ENCODE assay signal across 15 cellular contexts in the genomic region with DNA sequence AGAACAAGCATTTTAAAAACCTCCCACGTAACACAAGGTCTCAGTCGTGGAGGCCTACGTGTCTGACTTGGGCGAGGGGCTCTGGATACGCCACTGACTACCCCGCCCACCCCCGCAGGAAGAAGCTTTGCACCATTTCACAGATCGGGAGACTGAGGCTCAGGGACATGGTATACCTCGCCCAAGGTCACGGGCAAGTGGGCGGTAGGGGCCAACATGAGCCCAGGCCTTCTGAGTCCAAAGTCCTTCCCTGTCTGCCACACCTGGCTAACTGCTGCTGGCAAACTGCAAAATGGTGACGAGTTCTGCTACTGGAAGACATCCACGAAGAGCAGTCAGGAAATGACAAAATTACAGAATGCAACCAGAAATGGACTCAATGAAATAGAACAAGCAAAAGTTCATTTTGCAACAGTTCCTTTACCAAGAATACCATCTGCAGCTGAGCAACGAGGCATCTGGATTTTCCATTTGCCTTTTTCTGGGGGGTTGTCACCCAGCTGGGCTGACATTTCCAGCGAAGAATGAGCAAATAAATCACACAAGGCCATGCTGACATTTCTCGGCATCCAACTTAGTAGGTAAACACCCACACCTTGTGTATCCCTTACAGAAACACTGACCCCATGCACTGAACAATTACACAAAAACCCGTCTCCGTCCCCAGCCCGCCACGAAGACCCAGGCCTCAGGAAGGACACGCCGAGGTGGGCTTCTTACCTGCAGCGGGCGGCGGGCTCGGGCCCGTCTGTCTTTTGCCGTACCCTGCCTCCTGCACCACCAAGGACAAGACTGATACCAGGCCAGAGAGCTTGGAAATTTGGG.
DNase-seq lines count a peak whose midpoint lies in the region; ATAC-seq and TF ChIP-seq lines count a peak whose summit lies in the region.
"Had no signal": no experiment of that assay in that cellular context is flagged by ENCODE, and none has a peak within 500 bp of the region (broad histone marks: within the 10 kb centered on the region; RNA-seq: fewer than 3 reads in every experiment).

No MANE protein-coding gene starts in this region.

- 77% methylated on average over 15 of the region's 28 CpGs for WGBS in SK-N-SH (ENCODE audit: low lambda C conversion rate)
- 50 to 52% methylated on average over 24 to 28 of the region's 28 CpGs for WGBS in thyroid gland, 2 donors
- 88 to 91% methylated on average over 26 to 28 of the region's 28 CpGs for WGBS in lower leg skin, 2 donors

- POLR2A ChIA-PET in SK-N-SH (lab: Yijun Ruan, JAX), result interaction anchor here (1.2 to 1.4 kb wide), 2 partner anchors 19 to 70 kb away, joined by 3 to 4 read pairs; a partner anchor contains a TSS

- TF ChIP-seq CTCF in SK-N-SH (IDR thresholded peaks at IDR 0.05) (no peak), nephron (IDR thresholded peaks at IDR 0.05; ENCODE audit: unreplicated experiment in 3 of 3) (no peak), thyroid gland (IDR thresholded peaks at IDR 0.05) (no peak), lower leg skin (IDR thresholded peaks at IDR 0.05) (no peak), breast epithelium (IDR thresholded peaks at IDR 0.05) (no peak)

- CTCF ChIA-PET in SK-N-SH (lab: Yijun Ruan, JAX), result interaction anchor here (0.7 to 5.8 kb wide), 10 partner anchors 22 to 1055 kb away, joined by 3 to 35 read pairs (median 3); a partner anchor contains a TSS

- no peak for ATAC-seq in SK-N-SH treated with all-trans-retinoic acid at 6 μM for 48 hours
- ATAC-seq: CD8-positive, alpha-beta T cell had no signal

- no peak overlapping the region for H2AFZ ChIP-seq in SK-N-SH (ENCODE audit: low read depth)

- H3K4me1 ChIP-seq in SK-N-SH (ENCODE audit: control insufficient read depth in 1 of 2, insufficient read depth in 2 of 2, low read depth in 1 of 2, low read length in 1 of 2) (peaks cover 9 to 33% of the 10 kb centered on the region in 2 experiments; a peak in 3 of 4 replicates), thyroid gland (peaks cover 28 to 29% of the 10 kb centered on the region in 2 donors), breast epithelium (no peaks in the 10 kb centered on the region)
- H3K4me1 ChIP-seq: vagina had no signal

- H3K9ac ChIP-seq in SK-N-SH, result no peak overlapping the region

- no peaks in the 10 kb centered on the region for H3K9me2 ChIP-seq in SK-N-SH

- no peak for TF ChIP-seq EP300 in SK-N-SH (IDR thresholded peaks at IDR 0.05; ENCODE audit: borderline replicate concordance in 1 of 2, low read depth in 1 of 2, low read length in 1 of 2)

- peak overlapping the region; percentile 82 to 91 (median 91) for H3K27ac Mint-ChIP-seq in nephron
- H3K27ac Mint-ChIP-seq: CD8-positive, alpha-beta T cell; T-helper 2 cell treated with Interferon-gamma antibody and Interleukin-4, amounts not matched to agents 5 μg/mL and 100 μg/mL, for 36 hours had no signal

- H3K9me3 ChIP-seq in SK-N-SH (no peaks in the 10 kb centered on the region), thyroid gland (no peaks in the 10 kb centered on the region), breast epithelium (no peaks in the 10 kb centered on the region)
- H3K9me3 ChIP-seq: vagina had no signal

- H3K4me1 Mint-ChIP-seq in nephron, result peaks cover 24% of the 10 kb centered on the region

- H3K79me2 ChIP-seq in SK-N-SH (ENCODE audit: insufficient read depth), result no peaks in the 10 kb centered on the region

- no peaks in the 10 kb centered on the region for H3K36me3 Mint-ChIP-seq in nephron (ENCODE audit: low read depth)

- H3K4me3 Mint-ChIP-seq in nephron, result peak overlapping the region; percentile 29 to 69 (median 61)
- H3K4me3 Mint-ChIP-seq: CD8-positive, alpha-beta T cell; T-helper 2 cell treated with Interferon-gamma antibody and Interleukin-4, amounts not matched to agents 5 μg/mL and 100 μg/mL, for 36 hours had no signal

- H3K27ac ChIP-seq in SK-N-SH (ENCODE audit: low read depth in 2 of 2, low read length in 1 of 2) (peak overlapping the region in 1 of 2 experiments; percentile 97; a peak in 2 of 4 replicates), caudate nucleus (ENCODE audit: low read depth, low read length) (peak overlapping the region; percentile 21), thyroid gland (peak overlapping the region; percentile 74 to 91 (median 81)), breast epithelium (no peak overlapping the region)
- H3K27ac ChIP-seq: vagina had no signal

- peak overlapping the region; percentile 39; the same call in 1 of the 2 replicates for H3K4me2 ChIP-seq in SK-N-SH

- H4K20me1 ChIP-seq in SK-N-SH (ENCODE audit: insufficient read depth), result no peaks in the 10 kb centered on the region

- peaks cover 13% of the 10 kb centered on the region for H3K27me3 Mint-ChIP-seq in nephron (ENCODE audit: low read depth)

- no peaks in the 10 kb centered on the region for H3F3A ChIP-seq in SK-N-SH (replicated peaks; ENCODE audit: insufficient read depth)

- TF ChIP-seq POLR2A in thyroid gland (IDR thresholded peaks at IDR 0.05) (no peak), lower leg skin (IDR thresholded peaks at IDR 0.05) (no peak), breast epithelium (IDR thresholded peaks at IDR 0.05) (no peak)

- peak; percentile 52 for DNase-seq in SK-N-SH
- DNase-seq in caudate nucleus (lab: John Stamatoyannopoulos, UW), result no peak
- peak; percentile 20 to 47 for DNase-seq in thyroid gland
- DNase-seq in lower leg skin (ENCODE audit: low spot score in 2 of 2), result no peak
- no peak for DNase-seq in breast epithelium (ENCODE audit: low spot score in 2 of 2)
- DNase-seq in stimulated activated CD4-positive, alpha-beta T cell treated with anti-CD3 and anti-CD28 coated beads, Interleukin-2, amount 100 ng/mL, for 48 hours, result no peak
- DNase-seq: activated CD4-positive, CD25-positive, alpha-beta regulatory T cell treated with anti-CD3 and anti-CD28 coated beads, Interleukin-2, amount 50 U/mL, for 72 hours; activated naive CD4-positive, alpha-beta T cell treated with anti-CD3 and anti-CD28 coated beads, Interleukin-2, amount 50 U/mL, for 16 hours; CD8-positive, alpha-beta T cell; SIG-M5; stimulated activated naive CD4-positive, alpha-beta T cell treated with Interleukin-2 at 50 U/mL for 16 hours had no signal

- no peaks in the 10 kb centered on the region for H3K36me3 ChIP-seq in SK-N-SH (replicated peaks in 1 of 2; ENCODE audit: control insufficient read depth in 1 of 2, insufficient read depth in 2 of 2, low read length in 1 of 2)
- peaks cover 8% of the 10 kb centered on the region in 2 donors for H3K36me3 ChIP-seq in thyroid gland
- H3K36me3 ChIP-seq in breast epithelium, result no peaks in the 10 kb centered on the region
- H3K36me3 ChIP-seq: vagina had no signal

- H3K4me3 ChIP-seq in SK-N-SH (ENCODE audit: low read depth in 2 of 2, low read length in 1 of 2) (peak overlapping the region in 1 of 2 experiments; percentile 29; a peak in 2 of 4 replicates), thyroid gland (replicated peaks in 1 of 3) (no peak overlapping the region), lower leg skin (ENCODE audit: low read depth, poor library complexity, severe bottlenecking) (no peak overlapping the region), breast epithelium (no peak overlapping the region)
- H3K4me3 ChIP-seq: vagina had no signal

- H3K9me3 Mint-ChIP-seq in nephron, result no peaks in the 10 kb centered on the region
- H3K9me3 Mint-ChIP-seq: CD8-positive, alpha-beta T cell; T-helper 2 cell treated with Interferon-gamma antibody and Interleukin-4, amounts not matched to agents 5 μg/mL and 100 μg/mL, for 36 hours had no signal

- H3K27me3 ChIP-seq in SK-N-SH (ENCODE audit: insufficient read depth), result no peaks in the 10 kb centered on the region
- H3K27me3 ChIP-seq in thyroid gland, result no peaks in the 10 kb centered on the region
- H3K27me3 ChIP-seq in breast epithelium, result no peaks in the 10 kb centered on the region
- H3K27me3 ChIP-seq: vagina had no signal

- no peak for TF ChIP-seq RAD21 in SK-N-SH (IDR thresholded peaks at IDR 0.05; ENCODE audit: low read length)

- intact Hi-C loops in thyroid gland (cut with DNase I) (no loop called here), lower leg skin (cut with DNase I; ENCODE audit: low total_unique reads) (no loop called here), breast epithelium (cut with DNase I; ENCODE audit: low total_unique reads) (no loop called here)

TF ChIP-seq in SK-N-SH, 30 proteins besides CTCF, POLR2A, EP300 and RAD21:
- TF ChIP-seq POLR2AphosphoS5 (IDR thresholded peaks at IDR 0.05; ENCODE audit: low read depth, low read length) (no peak), FOXJ3 (CRISPR knock-in tag; IDR thresholded peaks at IDR 0.05) (no peak), MEF2A (IDR thresholded peaks at IDR 0.05; ENCODE audit: borderline replicate concordance, low read depth) (no peak), ELF1 (IDR thresholded peaks at IDR 0.05) (no peak)

TF ChIP-seq in SK-N-SH treated with all-trans-retinoic acid at 6 μM for 48 hours, 23 proteins besides CTCF, POLR2A, EP300 and RAD21 (continues in another document):
- TF ChIP-seq, protein P1, sequence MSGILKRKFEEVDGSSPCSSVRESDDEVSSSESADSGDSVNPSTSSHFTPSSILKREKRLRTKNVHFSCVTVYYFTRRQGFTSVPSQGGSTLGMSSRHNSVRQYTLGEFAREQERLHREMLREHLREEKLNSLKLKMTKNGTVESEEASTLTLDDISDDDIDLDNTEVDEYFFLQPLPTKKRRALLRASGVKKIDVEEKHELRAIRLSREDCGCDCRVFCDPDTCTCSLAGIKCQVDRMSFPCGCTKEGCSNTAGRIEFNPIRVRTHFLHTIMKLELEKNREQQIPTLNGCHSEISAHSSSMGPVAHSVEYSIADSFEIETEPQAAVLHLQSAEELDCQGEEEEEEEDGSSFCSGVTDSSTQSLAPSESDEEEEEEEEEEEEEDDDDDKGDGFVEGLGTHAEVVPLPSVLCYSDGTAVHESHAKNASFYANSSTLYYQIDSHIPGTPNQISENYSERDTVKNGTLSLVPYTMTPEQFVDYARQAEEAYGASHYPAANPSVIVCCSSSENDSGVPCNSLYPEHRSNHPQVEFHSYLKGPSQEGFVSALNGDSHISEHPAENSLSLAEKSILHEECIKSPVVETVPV (CRISPR knock-in tag; IDR thresholded peaks at IDR 0.05), result no peak
- TF ChIP-seq ZFP30 (CRISPR knock-in tag; IDR thresholded peaks at IDR 0.05), result no peak
- no peak for TF ChIP-seq ZNF8 (CRISPR knock-in tag; IDR thresholded peaks at IDR 0.05)
- no peak for TF ChIP-seq CSDC2 (CRISPR knock-in tag; IDR thresholded peaks at IDR 0.05)
- no peak for TF ChIP-seq TCF4 (CRISPR knock-in tag; IDR thresholded peaks at IDR 0.05; ENCODE audit: borderline replicate concordance)
- no peak for TF ChIP-seq ISL1 (CRISPR knock-in tag; IDR thresholded peaks at IDR 0.05)
- no peak for TF ChIP-seq ESRRG (CRISPR knock-in tag; IDR thresholded peaks at IDR 0.05)
- TF ChIP-seq ARNTL (CRISPR knock-in tag; IDR thresholded peaks at IDR 0.05; ENCODE audit: borderline replicate concordance, low read depth), result no peak
- TF ChIP-seq BACH2 (CRISPR knock-in tag; IDR thresholded peaks at IDR 0.05; ENCODE audit: borderline replicate concordance), result no peak

Comparison
In these comparisons a context has a peak if more than half of its experiments do, and no peak if none do; other contexts are left out.
1. DNase-seq: peak in SK-N-SH (single experiment) and thyroid gland (2 of 2); none in caudate nucleus (0 of 61), lower leg skin (0 of 2), breast epithelium (0 of 2) and stimulated activated CD4-positive, alpha-beta T cell treated with anti-CD3 and anti-CD28 coated beads, Interleukin-2, amount 100 ng/mL, for 48 hours (0 of 2).
2. H3K27ac ChIP-seq: peak in caudate nucleus (single experiment) and thyroid gland (3 of 3); none in breast epithelium (0 of 2).